Comparison of ENCODE assay signal across 1 cellular context in genomic region chr19:294819-295686, GRCh38.
TF ChIP-seq lines count a peak whose summit lies in the region.

No MANE protein-coding gene starts in this region.

TF ChIP-seq in H1, 55 proteins besides CTCF, POLR2A, EP300 and RAD21:
- TF ChIP-seq CBX5 (IDR thresholded peaks at IDR 0.05; ENCODE audit: low read depth, low read length) (no peak), GABPA (IDR thresholded peaks at IDR 0.05; ENCODE audit: borderline replicate concordance, insufficient read depth, low read length) (peak; percentile 18; the same call in 1 of the 2 replicates), KDM1A (IDR thresholded peaks at IDR 0.05; ENCODE audit: borderline replicate concordance, low read length) (no peak), CTBP2 (IDR thresholded peaks at IDR 0.05; ENCODE audit: borderline replicate concordance, insufficient read depth, insufficient read length, low read length) (no peak), BCL11A (IDR thresholded peaks at IDR 0.05; ENCODE audit: low read depth in 2 of 2, low read length in 2 of 2) (no peak), HDAC6 (IDR thresholded peaks at IDR 0.05; ENCODE audit: low read depth, low read length) (no peak), TAF1 (IDR thresholded peaks at IDR 0.05; ENCODE audit: low read depth, low read length) (no peak), RNF2 (IDR thresholded peaks at IDR 0.05; ENCODE audit: borderline replicate concordance, low read depth, low read length, missing control alignments, poor library complexity, severe bottlenecking) (no peak), CREB1 (IDR thresholded peaks at IDR 0.05) (peak; percentile 43; the same call in 1 of the 2 replicates), CBX8 (IDR thresholded peaks at IDR 0.05; ENCODE audit: borderline replicate concordance, low read depth, low read length) (no peak), MAX (IDR thresholded peaks at IDR 0.05) (peak; percentile 40), RXRA (IDR thresholded peaks at IDR 0.05; ENCODE audit: insufficient read depth, low read depth, low read length) (no peak), CEBPB (IDR thresholded peaks at IDR 0.05; ENCODE audit: low read depth, low read length) (no peak), HDAC2 (IDR thresholded peaks at IDR 0.05; ENCODE audit: borderline replicate concordance in 1 of 2, low read depth in 2 of 2, low read length in 2 of 2) (no peak), PHF8 (conservative IDR thresholded peaks at IDR 0.05; ENCODE audit: low read depth, low read length) (no peak), SAP30 (IDR thresholded peaks at IDR 0.05; ENCODE audit: insufficient read depth, insufficient replicate concordance, low read length) (no peak), RBBP5 (IDR thresholded peaks at IDR 0.05; ENCODE audit: borderline replicate concordance, low read depth, low read length) (0 out of 2 replicates have a peak, but pooled peaks have one; percentile 28), SUZ12 (IDR thresholded peaks at IDR 0.05; ENCODE audit: low read length) (no peak), CHD1 (IDR thresholded peaks at IDR 0.05; ENCODE audit: low read depth, low read length) (no peak), KDM4A (IDR thresholded peaks at IDR 0.05; ENCODE audit: low read depth, low read length, severe bottlenecking) (peak; percentile 76), GTF2F1 (IDR thresholded peaks at IDR 0.05; ENCODE audit: borderline replicate concordance, low read depth, low read length) (no peak), EZH2 (IDR thresholded peaks at IDR 0.05; ENCODE audit: low read depth, low read length, severe bottlenecking) (no peak), CHD7 (IDR thresholded peaks at IDR 0.05; ENCODE audit: insufficient replicate concordance, low read length) (no peak), ZNF274 (IDR thresholded peaks at IDR 0.05; ENCODE audit: borderline replicate concordance, extremely low read depth, low read length) (no peak), RFX5 (IDR thresholded peaks at IDR 0.05; ENCODE audit: borderline replicate concordance, low read depth, low read length) (no peak)
